Comparison of ENCODE assay signal across 40 cellular contexts in the genomic region with DNA sequence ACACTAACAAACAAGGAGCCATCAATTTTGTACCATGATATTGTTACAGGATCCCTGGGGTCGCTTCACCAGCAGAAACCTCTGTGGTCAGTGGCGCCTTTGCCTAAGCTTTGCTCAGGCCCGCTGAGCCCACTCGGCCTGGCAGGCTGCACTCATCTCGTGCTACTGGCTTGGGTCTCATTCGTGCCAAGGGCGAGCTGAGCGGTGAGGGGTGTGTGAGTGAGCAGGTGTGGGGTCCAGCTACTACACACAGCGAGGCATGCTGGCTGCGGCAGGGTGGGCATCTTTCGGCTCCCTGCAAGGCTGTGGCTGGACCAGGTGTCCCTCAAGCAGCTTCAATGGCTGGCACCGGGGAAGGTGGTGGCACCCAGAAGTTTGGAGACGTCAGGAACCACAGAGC. TPM values are rescaled to one million over a fixed set of nuclear protein-coding genes. Genes with fewer than 3 reads are reported as not detected.
"Had no signal": no experiment of that assay in that cellular context is flagged by ENCODE, and none has a peak within 500 bp of the region (broad histone marks: within the 10 kb centered on the region; RNA-seq: fewer than 3 reads in every experiment).

No MANE protein-coding gene starts in this region.

- H3K9me3 Mint-ChIP-seq: activated B cell treated with CpG ODN at 0.5 μM for 24 hours; activated CD4-positive, alpha-beta memory T cell treated with anti-CD3 and anti-CD28 coated beads for 36 hours; activated CD4-positive, alpha-beta T cell treated with anti-CD3 and anti-CD28 coated beads, Interleukin-2, amount 10 ng/mL, durations not matched to agents 24 days and 14 days; activated CD8-positive, alpha-beta T cell treated with anti-CD3 and anti-CD28 coated beads for 36 hours; activated naive CD4-positive, alpha-beta T cell treated with anti-CD3 and anti-CD28 coated beads for 36 hours; activated naive CD4-positive, alpha-beta T cell treated with anti-CD3 and anti-CD28 coated beads, Interleukin-2, amount 50 U/mL, for 72 hours; activated naive CD8-positive, alpha-beta T cell treated with anti-CD3 and anti-CD28 coated beads for 36 hours; activated T-cell treated with anti-CD3 and anti-CD28 coated beads, Interleukin-2, amount 50 U/mL, for 4 hours; activated T-cell treated with anti-CD3 and anti-CD28 coated beads, Interleukin-2, amount 50 U/mL, for 72 hours; activated T-helper 1 cell treated with anti-CD3 and anti-CD28 coated beads, Interleukin-12 subunit alpha, Interleukin-12 subunit beta, Interleukin-2, Interleukin-4 antibody, amounts not matched to agents 30 ng/mL and 10 ng/mL and 1 ng/mL, durations not matched to agents 14 hours and 24 hours and 36 hours; activated T-helper 17 cell treated with anti-CD3 and anti-CD28 coated beads, Interleukin-2, amount 50 U/mL, for 72 hours; T-helper 1 cell treated with Interleukin-12 subunit alpha and Interleukin-12 subunit beta and Interleukin-4 antibody, amounts not matched to agents 30 μg/mL and 1 μg/mL, for 36 hours; T-helper 2 cell treated with Interferon-gamma antibody and Interleukin-4, amounts not matched to agents 5 μg/mL and 100 μg/mL, for 36 hours had no signal

- H3K4me3 Mint-ChIP-seq: activated B cell treated with CpG ODN at 0.5 μM for 24 hours; activated CD4-positive, alpha-beta memory T cell treated with anti-CD3 and anti-CD28 coated beads for 36 hours; activated CD4-positive, alpha-beta T cell treated with anti-CD3 and anti-CD28 coated beads, Interleukin-2, amount 10 ng/mL, durations not matched to agents 24 days and 14 days; activated CD8-positive, alpha-beta T cell treated with anti-CD3 and anti-CD28 coated beads for 36 hours; activated naive CD4-positive, alpha-beta T cell treated with anti-CD3 and anti-CD28 coated beads for 36 hours; activated naive CD8-positive, alpha-beta T cell treated with anti-CD3 and anti-CD28 coated beads for 36 hours; activated T-cell treated with anti-CD3 and anti-CD28 coated beads, Interleukin-2, amount 50 U/mL, for 4 hours; activated T-cell treated with anti-CD3 and anti-CD28 coated beads, Interleukin-2, amount 50 U/mL, for 72 hours; activated T-helper 1 cell treated with anti-CD3 and anti-CD28 coated beads, Interleukin-12 subunit alpha, Interleukin-12 subunit beta, Interleukin-2, Interleukin-4 antibody, amounts not matched to agents 30 ng/mL and 10 ng/mL and 1 ng/mL, durations not matched to agents 14 hours and 24 hours and 36 hours; activated T-helper 17 cell treated with anti-CD3 and anti-CD28 coated beads, Interleukin-2, amount 50 U/mL, for 72 hours; T-helper 1 cell treated with Interleukin-12 subunit alpha and Interleukin-12 subunit beta and Interleukin-4 antibody, amounts not matched to agents 30 μg/mL and 1 μg/mL, for 36 hours; T-helper 2 cell treated with Interferon-gamma antibody and Interleukin-4, amounts not matched to agents 5 μg/mL and 100 μg/mL, for 36 hours had no signal

- H3K27ac ChIP-seq: adrenal gland, body of pancreas, brain microvascular endothelial cell, breast epithelium, VCaP had no signal

- H3K27me3 ChIP-seq: adrenal gland, body of pancreas, brain microvascular endothelial cell, breast epithelium had no signal

- H3K4me3 ChIP-seq: adrenal gland, body of pancreas, breast epithelium had no signal

- H3K4me1 ChIP-seq: adrenal gland, body of pancreas, breast epithelium had no signal

- H3K36me3 Mint-ChIP-seq: activated CD4-positive, alpha-beta memory T cell treated with anti-CD3 and anti-CD28 coated beads for 36 hours; activated naive CD4-positive, alpha-beta T cell treated with anti-CD3 and anti-CD28 coated beads, Interleukin-2, amount 50 U/mL, for 72 hours; activated naive CD8-positive, alpha-beta T cell treated with anti-CD3 and anti-CD28 coated beads for 36 hours had no signal

- ATAC-seq: activated CD8-positive, alpha-beta T cell treated with anti-CD3 and anti-CD28 coated beads for 36 hours; activated naive CD4-positive, alpha-beta T cell treated with anti-CD3 and anti-CD28 coated beads, Interleukin-2, amount 50 U/mL, for 72 hours; activated T-cell treated with anti-CD3 and anti-CD28 coated beads, Interleukin-2, amount 50 U/mL, for 4 hours; activated T-cell treated with anti-CD3 and anti-CD28 coated beads, Interleukin-2, amount 50 U/mL, for 72 hours; activated T-helper 17 cell treated with anti-CD3 and anti-CD28 coated beads, Interleukin-2, amount 50 U/mL, for 72 hours; body of pancreas had no signal

- DNase-seq: activated B cell treated with CpG ODN at 0.5 μM for 24 hours; activated CD4-positive, alpha-beta memory T cell treated with anti-CD3 and anti-CD28 coated beads for 36 hours; activated CD4-positive, alpha-beta T cell treated with anti-CD3 and anti-CD28 coated beads for 4 hours; activated CD4-positive, alpha-beta T cell treated with anti-CD3 and anti-CD28 coated beads, Interleukin-2, amount 10 ng/mL, durations not matched to agents 24 days and 14 days; activated CD4-positive, alpha-beta T cell treated with anti-CD3 and anti-CD28 coated beads, Interleukin-2, amount 50 U/mL, for 1 hour; activated CD4-positive, alpha-beta T cell treated with anti-CD3 and anti-CD28 coated beads, Interleukin-2, amount 50 U/mL, for 4 hours; activated CD4-positive, CD25-positive, alpha-beta regulatory T cell treated with anti-CD3 and anti-CD28 coated beads, Interleukin-2, amount 50 U/mL, for 72 hours; activated CD8-positive, alpha-beta memory T cell treated with anti-CD3 and anti-CD28 coated beads, Interleukin-2, amount 50 U/mL, for 4 hours; activated CD8-positive, alpha-beta T cell treated with anti-CD3 and anti-CD28 coated beads for 36 hours; activated effector memory CD4-positive, alpha-beta T cell treated with anti-CD3 and anti-CD28 coated beads, Interleukin-2, amount 50 U/mL, for 16 hours; activated gamma-delta T cell treated with Interleukin-2 at 50 U/mL for 16 hours; activated naive CD4-positive, alpha-beta T cell; activated naive CD4-positive, alpha-beta T cell treated with anti-CD3 and anti-CD28 coated beads for 36 hours; activated naive CD4-positive, alpha-beta T cell treated with anti-CD3 and anti-CD28 coated beads, Interleukin-2, amount 50 U/mL, for 16 hours; activated naive CD8-positive, alpha-beta T cell treated with anti-CD3 and anti-CD28 coated beads for 36 hours; activated T-cell treated with anti-CD3 and anti-CD28 coated beads for 4 hours; activated T-cell treated with anti-CD3 and anti-CD28 coated beads, Interleukin-2, amount 50 U/mL, for 1 hour; activated T-cell treated with anti-CD3 and anti-CD28 coated beads, Interleukin-2, amount 50 U/mL, for 4 hours; activated T-cell treated with anti-CD3 and anti-CD28 coated beads, Interleukin-2, amount 50 U/mL, for 72 hours; adrenal gland; amniotic stem cell; aorta; body of pancreas; brain microvascular endothelial cell; central memory CD4-positive, alpha-beta T cell; T-helper 1 cell; T-helper 2 cell; T-helper 9 cell had no signal

- H3K27me3 Mint-ChIP-seq: activated naive CD8-positive, alpha-beta T cell treated with anti-CD3 and anti-CD28 coated beads for 36 hours had no signal

- H3K9me3 ChIP-seq: adrenal gland, body of pancreas, breast epithelium had no signal

- H3K27ac Mint-ChIP-seq: activated B cell treated with CpG ODN at 0.5 μM for 24 hours; activated CD4-positive, alpha-beta memory T cell treated with anti-CD3 and anti-CD28 coated beads for 36 hours; activated CD4-positive, alpha-beta T cell treated with anti-CD3 and anti-CD28 coated beads, Interleukin-2, amount 10 ng/mL, durations not matched to agents 24 days and 14 days; activated CD8-positive, alpha-beta T cell treated with anti-CD3 and anti-CD28 coated beads for 36 hours; activated naive CD4-positive, alpha-beta T cell treated with anti-CD3 and anti-CD28 coated beads for 36 hours; activated naive CD4-positive, alpha-beta T cell treated with anti-CD3 and anti-CD28 coated beads, Interleukin-2, amount 50 U/mL, for 72 hours; activated naive CD8-positive, alpha-beta T cell treated with anti-CD3 and anti-CD28 coated beads for 36 hours; activated T-cell treated with anti-CD3 and anti-CD28 coated beads, Interleukin-2, amount 50 U/mL, for 72 hours; activated T-helper 1 cell treated with anti-CD3 and anti-CD28 coated beads, Interleukin-12 subunit alpha, Interleukin-12 subunit beta, Interleukin-2, Interleukin-4 antibody, amounts not matched to agents 30 ng/mL and 10 ng/mL and 1 ng/mL, durations not matched to agents 14 hours and 24 hours and 36 hours; activated T-helper 17 cell treated with anti-CD3 and anti-CD28 coated beads, Interleukin-2, amount 50 U/mL, for 72 hours; T-helper 1 cell treated with Interleukin-12 subunit alpha and Interleukin-12 subunit beta and Interleukin-4 antibody, amounts not matched to agents 30 μg/mL and 1 μg/mL, for 36 hours; T-helper 2 cell treated with Interferon-gamma antibody and Interleukin-4, amounts not matched to agents 5 μg/mL and 100 μg/mL, for 36 hours had no signal

- H3K36me3 ChIP-seq: adrenal gland, brain microvascular endothelial cell, breast epithelium had no signal

- FAIRE-seq: astrocyte, TTC549 had no signal

- H3K4me1 Mint-ChIP-seq: activated B cell treated with CpG ODN at 0.5 μM for 24 hours; activated naive CD8-positive, alpha-beta T cell treated with anti-CD3 and anti-CD28 coated beads for 36 hours; activated T-helper 17 cell treated with anti-CD3 and anti-CD28 coated beads, Interleukin-2, amount 50 U/mL, for 72 hours had no signal

RNA-seq across cellular contexts. Expression of a gene that starts 19.1 kb away (rescaled TPM):
- total RNA-seq: activated B cell treated with CpG ODN at 0.5 μM for 24 hours; activated CD4-positive, alpha-beta memory T cell treated with anti-CD3 and anti-CD28 coated beads for 36 hours; activated CD4-positive, alpha-beta T cell treated with anti-CD3 and anti-CD28 coated beads, Interleukin-2, amount 10 ng/mL, durations not matched to agents 24 days and 14 days; activated CD8-positive, alpha-beta memory T cell treated with anti-CD3 and anti-CD28 coated beads for 36 hours; activated CD8-positive, alpha-beta T cell treated with anti-CD3 and anti-CD28 coated beads for 36 hours; activated naive CD4-positive, alpha-beta T cell treated with anti-CD3 and anti-CD28 coated beads for 36 hours; activated naive CD4-positive, alpha-beta T cell treated with anti-CD3 and anti-CD28 coated beads, Interleukin-2, amount 50 U/mL, for 72 hours; activated naive CD8-positive, alpha-beta T cell treated with anti-CD3 and anti-CD28 coated beads for 36 hours; activated T-cell treated with anti-CD3 and anti-CD28 coated beads, Interleukin-2, amount 50 U/mL, for 72 hours; activated T-helper 1 cell treated with anti-CD3 and anti-CD28 coated beads, Interleukin-12 subunit alpha, Interleukin-12 subunit beta, Interleukin-2, Interleukin-4 antibody, amounts not matched to agents 30 ng/mL and 10 ng/mL and 1 ng/mL, durations not matched to agents 14 hours and 24 hours and 36 hours; activated T-helper 17 cell treated with anti-CD3 and anti-CD28 coated beads, Interleukin-2, amount 50 U/mL, for 72 hours; aorta; astrocyte; breast epithelium; cardiac septum; cerebellum had no signal
- polyA plus RNA-seq: aorta had no signal
